1 cellular context compared by ENCODE assay signal in genomic region chr7:68324621-68325020, GRCh38.
TF ChIP-seq lines count a peak whose summit lies in the region.

No MANE protein-coding gene starts in this region.

TF ChIP-seq in HepG2, 621 proteins besides CTCF, POLR2A, EP300 and RAD21 (continued from another document):
- TF ChIP-seq USF2 (IDR thresholded peaks at IDR 0.05; ENCODE audit: low read depth, low read length) (no peak), USF2 (CRISPR knock-in tag; IDR thresholded peaks at IDR 0.05; ENCODE audit: borderline replicate concordance) (no peak)
